1 cellular context compared by ENCODE assay signal in genomic region chr13:36819064-36819810, GRCh38.
TF ChIP-seq lines count a peak whose summit lies in the region.

Gene RFXAP, plus strand, starts transcription at chr13:36819222. Its CDS starts 136 bp downstream, at chr13:36819358.

TF ChIP-seq in HepG2, 621 proteins besides CTCF, POLR2A, EP300 and RAD21 (continued from another document and continues in another):
- TF ChIP-seq ZNF383 (CRISPR knock-in tag; IDR thresholded peaks at IDR 0.05; ENCODE audit: borderline replicate concordance) (no peak), POLR2AphosphoS2 (IDR thresholded peaks at IDR 0.05; ENCODE audit: low read depth, low read length) (no peak), ARID4A (CRISPR knock-in tag; IDR thresholded peaks at IDR 0.05; ENCODE audit: borderline replicate concordance) (peak; percentile 63; the same call in 1 of the 2 replicates), BRF2 (CRISPR knock-in tag; IDR thresholded peaks at IDR 0.05) (no peak), ZNF512B (CRISPR knock-in tag; IDR thresholded peaks at IDR 0.05; ENCODE audit: borderline replicate concordance) (0 out of 2 replicates have a peak, but pooled peaks have one; percentile 25), ZNF724P (CRISPR knock-in tag; IDR thresholded peaks at IDR 0.05; ENCODE audit: borderline replicate concordance) (peak; percentile 53; the same call in 1 of the 2 replicates), ZNF44 (CRISPR knock-in tag; IDR thresholded peaks at IDR 0.05) (no peak), JARID2 (CRISPR knock-in tag; IDR thresholded peaks at IDR 0.05; ENCODE audit: insufficient replicate concordance) (no peak), CHD2 (IDR thresholded peaks at IDR 0.05; ENCODE audit: low read depth, low read length) (no peak), ZNF609 (CRISPR knock-in tag; IDR thresholded peaks at IDR 0.05; ENCODE audit: borderline replicate concordance) (no peak), ZUFSP (CRISPR knock-in tag; IDR thresholded peaks at IDR 0.05; ENCODE audit: borderline replicate concordance) (no peak), HMGXB4 (CRISPR knock-in tag; IDR thresholded peaks at IDR 0.05; ENCODE audit: borderline replicate concordance in 1 of 2, low read depth in 1 of 2) (0 out of 4 replicates have a peak, but pooled peaks have one; percentile 34 to 54), LRRFIP1 (CRISPR knock-in tag; conservative IDR thresholded peaks at IDR 0.05) (no peak), NFAT5 (CRISPR knock-in tag; IDR thresholded peaks at IDR 0.05) (no peak), KLF12 (CRISPR knock-in tag; IDR thresholded peaks at IDR 0.05; ENCODE audit: borderline replicate concordance) (no peak), ZNF468 (CRISPR knock-in tag; IDR thresholded peaks at IDR 0.05) (no peak), ZNF674 (CRISPR knock-in tag; IDR thresholded peaks at IDR 0.05; ENCODE audit: low read depth) (no peak), ZMAT5 (CRISPR knock-in tag; IDR thresholded peaks at IDR 0.05; ENCODE audit: borderline replicate concordance, low read depth) (no peak), ZNF879 (CRISPR knock-in tag; IDR thresholded peaks at IDR 0.05) (no peak), RFX5 (IDR thresholded peaks at IDR 0.05; ENCODE audit: low read depth, low read length) (no peak), ZNF766 (CRISPR knock-in tag; IDR thresholded peaks at IDR 0.05; ENCODE audit: borderline replicate concordance) (peak; percentile 19; the same call in 1 of the 2 replicates)
